In the genomic region with DNA sequence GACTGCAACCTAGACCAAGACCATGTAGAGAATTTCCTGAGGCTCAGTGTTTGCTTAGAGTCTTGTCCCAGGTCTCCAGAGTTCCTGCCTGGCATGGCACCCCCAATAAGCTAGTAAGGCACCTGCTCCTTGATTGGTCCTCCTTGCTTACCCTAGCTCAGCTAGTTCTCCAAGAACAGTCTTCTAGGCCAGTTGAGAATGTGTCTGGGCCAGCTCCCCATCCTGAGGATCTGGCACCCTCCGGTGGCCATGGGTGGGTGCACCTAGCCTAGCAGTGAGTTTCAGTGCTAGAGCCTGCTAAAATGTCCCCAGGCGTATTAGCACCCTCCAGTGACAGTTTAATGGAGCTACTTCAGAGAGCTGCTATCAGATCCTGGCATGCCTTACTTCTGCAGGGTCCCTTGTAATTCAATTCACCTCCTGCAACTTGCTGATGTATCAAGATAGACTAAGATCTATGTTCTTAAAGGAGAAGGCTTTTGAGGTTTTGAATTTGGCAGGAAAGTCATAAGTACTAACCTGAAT, we compare ENCODE assay signal across 8 cellular contexts. TPM values are rescaled to one million over a fixed set of nuclear protein-coding genes. Genes with fewer than 3 reads are reported as not detected.
DNase-seq lines count a peak whose midpoint lies in the region; ATAC-seq, FAIRE-seq and TF ChIP-seq lines count a peak whose summit lies in the region.

No MANE protein-coding gene starts in this region.

- no peak for FAIRE-seq in D721Med (lab: Jason Lieb, UNC)

- DNase-seq in D721Med (ENCODE audit: insufficient read length, low spot score) (peak; percentile 23), NCI-H526 (lab: John Stamatoyannopoulos, UW) (peak; percentile 74 to 83), fibroblast of gingiva (ENCODE audit: low read depth) (peak; percentile 52), retina (peak; percentile 11), omental fat pad (ENCODE audit: low spot score) (no peak)
- DNase-seq in activated CD4-positive, alpha-beta T cell treated with anti-CD3 and anti-CD28 coated beads, Interleukin-2, amount 50 U/mL, for 4 hours: peak; percentile 11 to 12

- TF ChIP-seq CTCF in D721Med (IDR thresholded peaks at IDR 0.05; ENCODE audit: insufficient read depth, missing control alignments) (peak; percentile 72), omental fat pad (IDR thresholded peaks at IDR 0.05) (no peak)

- peak; percentile 99 for ATAC-seq in GM19351 (IDR thresholded peaks at IDR 0.05; ENCODE audit: unreplicated experiment)
- peak; percentile 98 for ATAC-seq in HG03342 (IDR thresholded peaks at IDR 0.05; ENCODE audit: unreplicated experiment)
- ATAC-seq in omental fat pad (ENCODE audit: low FRiP score): no peak

RNA-seq across cellular contexts. Expression of gene MED13, which starts 44.4 kb away (rescaled TPM):
- total RNA-seq in omental fat pad: 10 to 100 TPM; 79.8 to 88.4 (median 87.4) TPM
